ENCODE assay signal across 6 cellular contexts in the genomic region with DNA sequence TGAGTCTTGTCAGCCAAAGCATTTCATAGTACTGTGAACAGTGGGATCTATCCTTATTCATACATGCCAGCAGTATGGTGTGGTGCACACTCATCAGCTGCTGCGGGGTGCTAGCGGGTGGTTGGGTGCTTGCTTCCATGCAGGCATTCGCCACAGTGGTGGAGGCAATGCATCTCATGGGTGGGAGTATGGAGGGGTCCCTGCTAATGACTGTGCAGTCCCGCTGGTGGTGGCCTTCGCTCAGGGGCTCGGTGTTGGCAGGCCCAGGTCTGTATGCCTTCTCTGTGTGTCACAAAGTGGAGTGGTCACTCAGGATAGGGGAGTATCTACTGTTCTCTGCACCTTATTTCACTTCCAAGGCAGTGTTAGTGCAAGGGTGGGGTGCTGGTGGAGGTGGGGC.
"Had no signal": no experiment of that assay in that cellular context is flagged by ENCODE, and none has a peak within 500 bp of the region (broad histone marks: within the 10 kb centered on the region; RNA-seq: fewer than 3 reads in every experiment).

No MANE protein-coding gene starts in this region.

- ATAC-seq: GM23338, HepG2 had no signal

- H3K4me1 Mint-ChIP-seq: GM23338, H9 had no signal

- H3K4me2 ChIP-seq: GM23338 had no signal

- H3K27me3 Mint-ChIP-seq: IgD-negative memory B cell had no signal

- H3K27ac Mint-ChIP-seq: GM23338, H9 had no signal

- H2AFZ ChIP-seq: GM23338 had no signal

- H3K9me3 Mint-ChIP-seq: IgD-negative memory B cell had no signal

- H3K27ac ChIP-seq: HL-60 had no signal

- H3K4me3 ChIP-seq: GM23338 had no signal

- DNase-seq: H9, HCEC 1CT had no signal

- H3K36me3 Mint-ChIP-seq: IgD-negative memory B cell had no signal

- H3K4me3 Mint-ChIP-seq: GM23338, H9, IgD-negative memory B cell had no signal
